1 cellular context compared by ENCODE assay signal in the genomic region with DNA sequence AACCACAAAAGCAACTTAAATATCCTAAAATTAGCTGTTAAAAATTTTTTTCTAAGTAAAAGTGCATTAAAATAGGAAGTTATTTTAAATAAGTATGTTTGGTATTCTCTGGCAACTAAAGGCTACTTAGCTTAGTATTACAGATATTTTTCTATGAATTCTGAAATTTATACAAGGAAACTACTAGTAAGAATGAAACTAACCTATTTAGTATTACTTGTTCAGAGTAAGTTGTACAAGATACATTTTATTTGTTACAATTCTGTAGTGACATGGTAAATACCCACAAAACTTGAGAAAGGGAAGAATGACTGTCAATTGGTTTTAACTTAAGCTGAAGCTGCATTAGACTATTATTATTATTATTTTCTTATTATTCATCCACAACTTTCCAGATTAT.
TF ChIP-seq lines count a peak whose summit lies in the region.

No MANE protein-coding gene starts in this region.

TF ChIP-seq in SK-N-SH treated with all-trans-retinoic acid at 6 μM for 48 hours, 23 proteins besides CTCF, POLR2A, EP300 and RAD21 (continued from another document):
- TF ChIP-seq, protein P1, sequence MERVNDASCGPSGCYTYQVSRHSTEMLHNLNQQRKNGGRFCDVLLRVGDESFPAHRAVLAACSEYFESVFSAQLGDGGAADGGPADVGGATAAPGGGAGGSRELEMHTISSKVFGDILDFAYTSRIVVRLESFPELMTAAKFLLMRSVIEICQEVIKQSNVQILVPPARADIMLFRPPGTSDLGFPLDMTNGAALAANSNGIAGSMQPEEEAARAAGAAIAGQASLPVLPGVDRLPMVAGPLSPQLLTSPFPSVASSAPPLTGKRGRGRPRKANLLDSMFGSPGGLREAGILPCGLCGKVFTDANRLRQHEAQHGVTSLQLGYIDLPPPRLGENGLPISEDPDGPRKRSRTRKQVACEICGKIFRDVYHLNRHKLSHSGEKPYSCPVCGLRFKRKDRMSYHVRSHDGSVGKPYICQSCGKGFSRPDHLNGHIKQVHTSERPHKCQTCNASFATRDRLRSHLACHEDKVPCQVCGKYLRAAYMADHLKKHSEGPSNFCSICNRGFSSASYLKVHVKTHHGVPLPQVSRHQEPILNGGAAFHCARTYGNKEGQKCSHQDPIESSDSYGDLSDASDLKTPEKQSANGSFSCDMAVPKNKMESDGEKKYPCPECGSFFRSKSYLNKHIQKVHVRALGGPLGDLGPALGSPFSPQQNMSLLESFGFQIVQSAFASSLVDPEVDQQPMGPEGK (CRISPR knock-in tag; IDR thresholded peaks at IDR 0.05; ENCODE audit: borderline replicate concordance) = no peak
- TF ChIP-seq RARB (CRISPR knock-in tag; IDR thresholded peaks at IDR 0.05) (no peak), TOX (CRISPR knock-in tag; IDR thresholded peaks at IDR 0.05; ENCODE audit: borderline replicate concordance) (no peak), ZFP3 (CRISPR knock-in tag; IDR thresholded peaks at IDR 0.05) (no peak), SNAI2 (CRISPR knock-in tag; IDR thresholded peaks at IDR 0.05) (no peak), ISL1 (CRISPR knock-in tag; IDR thresholded peaks at IDR 0.05) (no peak)
- TF ChIP-seq, protein P2, sequence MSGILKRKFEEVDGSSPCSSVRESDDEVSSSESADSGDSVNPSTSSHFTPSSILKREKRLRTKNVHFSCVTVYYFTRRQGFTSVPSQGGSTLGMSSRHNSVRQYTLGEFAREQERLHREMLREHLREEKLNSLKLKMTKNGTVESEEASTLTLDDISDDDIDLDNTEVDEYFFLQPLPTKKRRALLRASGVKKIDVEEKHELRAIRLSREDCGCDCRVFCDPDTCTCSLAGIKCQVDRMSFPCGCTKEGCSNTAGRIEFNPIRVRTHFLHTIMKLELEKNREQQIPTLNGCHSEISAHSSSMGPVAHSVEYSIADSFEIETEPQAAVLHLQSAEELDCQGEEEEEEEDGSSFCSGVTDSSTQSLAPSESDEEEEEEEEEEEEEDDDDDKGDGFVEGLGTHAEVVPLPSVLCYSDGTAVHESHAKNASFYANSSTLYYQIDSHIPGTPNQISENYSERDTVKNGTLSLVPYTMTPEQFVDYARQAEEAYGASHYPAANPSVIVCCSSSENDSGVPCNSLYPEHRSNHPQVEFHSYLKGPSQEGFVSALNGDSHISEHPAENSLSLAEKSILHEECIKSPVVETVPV (CRISPR knock-in tag; IDR thresholded peaks at IDR 0.05) = no peak
